Comparison of ENCODE assay signal across 25 cellular contexts in genomic region chr6:31362751-31363150, GRCh38.
"Had no signal": no experiment of that assay in that cellular context is flagged by ENCODE, and none has a peak within 500 bp of the region (broad histone marks: within the 10 kb centered on the region; RNA-seq: fewer than 3 reads in every experiment).

No MANE protein-coding gene starts in this region.

- H3K4me1 ChIP-seq: colonic mucosa, gastrocnemius medialis had no signal

- H3K4me3 ChIP-seq: colonic mucosa, esophagus squamous epithelium, gastrocnemius medialis, heart right ventricle, left lung, lower lobe of right lung, mucosa of descending colon had no signal

- H3K36me3 Mint-ChIP-seq: mesothelial cell of epicardium had no signal

- H3K4me1 Mint-ChIP-seq: endodermal cell had no signal

- H3K9me3 Mint-ChIP-seq: mesothelial cell of epicardium had no signal

- DNase-seq: colonic mucosa; cortex of kidney; effector CD8-positive, alpha-beta T cell; effector memory CD8-positive, alpha-beta T cell; endodermal cell; esophagus squamous epithelium; foreskin fibroblast; foreskin melanocyte; gastrocnemius medialis; glutamatergic neuron; head of caudate nucleus; heart right ventricle; hippocampal formation; left cardiac atrium; left lung; left ventricle myocardium superior; lower lobe of right lung; mesenchymal stem cell; mucosa of descending colon; naive B cell had no signal

- H3K36me3 ChIP-seq: colonic mucosa, esophagus squamous epithelium, gastrocnemius medialis, heart right ventricle, left lung, lower lobe of right lung had no signal

- H3K27ac ChIP-seq: colonic mucosa, esophagus squamous epithelium, gastrocnemius medialis, heart right ventricle, left lung, lower lobe of right lung had no signal

- ATAC-seq: effector memory CD8-positive, alpha-beta T cell; gastrocnemius medialis; heart right ventricle; left cardiac atrium; left lung; left ventricle myocardium superior; lower lobe of right lung; mucosa of descending colon had no signal

- H3K27ac Mint-ChIP-seq: dendritic cell treated with granulocyte-macrophage colony-stimulating factor and Interleukin-4, amounts not matched to agents 40 ng/mL and 50 ng/mL, for 4 days; effector memory CD8-positive, alpha-beta T cell; endodermal cell; mesothelial cell of epicardium had no signal

- H3K4me3 Mint-ChIP-seq: dendritic cell treated with granulocyte-macrophage colony-stimulating factor and Interleukin-4, amounts not matched to agents 40 ng/mL and 50 ng/mL, for 4 days; effector memory CD8-positive, alpha-beta T cell; endodermal cell; mesothelial cell of epicardium; naive B cell had no signal

- H3K9me3 ChIP-seq: colonic mucosa, esophagus squamous epithelium, gastrocnemius medialis, heart right ventricle, left lung, lower lobe of right lung, mucosa of descending colon had no signal

- H3K27me3 ChIP-seq: colonic mucosa, left lung had no signal

- FAIRE-seq: endometrium, islet of Langerhans, keratinocyte had no signal
